In the genomic region with DNA sequence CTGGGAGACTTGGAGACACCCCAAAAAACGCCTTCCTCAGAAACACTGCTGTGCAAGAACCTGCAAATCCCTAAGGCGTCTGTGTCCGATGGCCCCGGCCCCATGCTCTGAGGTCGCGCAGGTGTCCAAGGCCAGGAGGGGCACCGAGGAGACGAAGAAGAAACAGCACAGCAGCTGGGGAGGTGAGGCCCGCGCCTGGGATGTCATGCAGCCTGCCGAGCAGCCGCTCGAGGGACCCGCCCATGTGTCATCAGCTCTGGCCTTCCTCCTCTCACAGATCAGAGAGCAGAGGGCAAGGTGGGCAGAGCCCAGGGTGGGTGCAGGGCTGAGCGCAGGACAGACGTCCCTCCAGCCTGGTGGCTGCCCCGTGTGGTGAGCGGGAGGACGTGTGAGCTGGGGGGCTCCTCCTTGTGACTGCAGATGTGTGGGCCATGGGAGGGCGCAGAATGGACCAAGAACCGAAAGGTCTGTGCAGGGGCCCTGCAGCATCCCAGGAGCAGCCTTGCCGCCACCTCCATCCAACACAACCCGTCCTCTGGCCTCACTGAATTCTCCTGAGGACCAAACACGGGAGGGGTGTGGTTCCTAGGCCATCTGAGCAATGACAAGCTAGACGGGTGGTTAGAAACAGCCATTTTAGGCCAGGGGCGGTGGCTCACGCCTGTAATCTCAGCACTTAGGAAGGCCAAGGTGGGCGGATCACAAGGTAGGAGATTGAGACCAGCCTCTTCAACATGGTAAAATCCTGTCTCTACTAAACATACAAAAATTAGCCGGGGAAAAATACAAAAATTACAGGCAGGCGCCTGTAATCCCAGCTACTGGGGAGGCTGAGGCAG, we compare ENCODE assay signal across 30 cellular contexts. TPM values are rescaled to one million over a fixed set of nuclear protein-coding genes. Genes with fewer than 3 reads are reported as not detected.
"Had no signal": no experiment of that assay in that cellular context is flagged by ENCODE, and none has a peak within 500 bp of the region (broad histone marks: within the 10 kb centered on the region; RNA-seq: fewer than 3 reads in every experiment).

No MANE protein-coding gene starts in this region.

- H3K9ac ChIP-seq: parathyroid adenoma had no signal

- ATAC-seq: activated CD8-positive, alpha-beta T cell treated with anti-CD3 and anti-CD28 coated beads for 36 hours; activated T-cell treated with anti-CD3 and anti-CD28 coated beads, Interleukin-2, amount 50 U/mL, for 4 hours; activated T-helper 17 cell treated with anti-CD3 and anti-CD28 coated beads, Interleukin-2, amount 50 U/mL, for 72 hours; mucosa of descending colon; natural killer cell treated with Interleukin-12 subunit alpha and Interleukin-12 subunit beta and Interleukin-15 and Interleukin-18, amount 100 ng/mL, for 72 hours; psoas muscle; T-helper 17 cell had no signal

- H3K27ac ChIP-seq: breast epithelium, esophagus muscularis mucosa, left ventricle myocardium inferior, parathyroid adenoma, psoas muscle, sigmoid colon, WERI-Rb-1 had no signal

- H3K27me3 ChIP-seq: breast epithelium, esophagus muscularis mucosa, sigmoid colon had no signal

- H3K4me3 ChIP-seq: breast epithelium, esophagus muscularis mucosa, left ventricle myocardium inferior, lung, mucosa of descending colon, psoas muscle, sigmoid colon had no signal

- DNase-seq: activated CD4-positive, alpha-beta T cell treated with anti-CD3 and anti-CD28 coated beads for 1 hour; activated CD4-positive, alpha-beta T cell treated with anti-CD3 and anti-CD28 coated beads, Interleukin-2, amount 10 ng/mL, durations not matched to agents 7 days and 5 days; activated CD8-positive, alpha-beta T cell treated with anti-CD3 and anti-CD28 coated beads for 36 hours; activated gamma-delta T cell treated with Interleukin-2 at 50 U/mL for 16 hours; activated naive CD4-positive, alpha-beta T cell treated with anti-CD3 and anti-CD28 coated beads, Interleukin-2, amount 50 U/mL, for 16 hours; activated T-cell treated with anti-CD3 and anti-CD28 coated beads, Interleukin-2, amount 50 U/mL, for 4 hours; amygdala; foreskin melanocyte; left ventricle myocardium inferior; mucosa of descending colon; psoas muscle; sigmoid colon; small intestine; stimulated activated CD4-positive, alpha-beta T cell treated with anti-CD3 and anti-CD28 coated beads, Interleukin-4, amount 100 ng/mL, for 24 hours; stimulated activated CD8-positive, alpha-beta memory T cell treated with anti-CD3 and anti-CD28 coated beads, Interleukin-4, amount 100 ng/mL, for 48 hours; stimulated activated naive CD8-positive, alpha-beta T cell treated with anti-CD3 and anti-CD28 coated beads, Interleukin-15, amount 100 ng/mL, for 72 hours; substantia nigra; T-helper 17 cell; T1000; WERI-Rb-1 had no signal

- H3K9me3 ChIP-seq: breast epithelium, esophagus muscularis mucosa, left ventricle myocardium inferior, mucosa of descending colon, psoas muscle, sigmoid colon had no signal

- H3K4me1 Mint-ChIP-seq: activated T-helper 17 cell treated with anti-CD3 and anti-CD28 coated beads, Interleukin-2, amount 50 U/mL, for 72 hours; central memory CD8-positive, alpha-beta T cell; stimulated activated naive CD8-positive, alpha-beta T cell treated with anti-CD3 and anti-CD28 coated beads, Interleukin-15, amount 100 ng/mL, for 72 hours had no signal

- H2AFZ ChIP-seq: parathyroid adenoma had no signal

- H3K9me3 Mint-ChIP-seq: activated T-cell treated with anti-CD3 and anti-CD28 coated beads, Interleukin-2, amount 50 U/mL, for 4 hours; activated T-helper 17 cell treated with anti-CD3 and anti-CD28 coated beads, Interleukin-2, amount 50 U/mL, for 72 hours; central memory CD8-positive, alpha-beta T cell; dendritic cell treated with granulocyte-macrophage colony-stimulating factor and Interleukin-4, amounts not matched to agents 40 ng/mL and 50 ng/mL, for 4 days; natural killer cell treated with Interleukin-12 subunit alpha and Interleukin-12 subunit beta and Interleukin-15 and Interleukin-18, amount 100 ng/mL, for 72 hours; stimulated activated memory B cell treated with anti-CD40 and anti-IgM and Interleukin-4, amounts not matched to agents 10 μg/mL and 1 μg/mL and 100 μg/mL, for 72 hours; type B pancreatic cell had no signal

- H3K36me3 Mint-ChIP-seq: natural killer cell treated with Interleukin-12 subunit alpha and Interleukin-12 subunit beta and Interleukin-15 and Interleukin-18, amount 100 ng/mL, for 72 hours; stimulated activated memory B cell treated with anti-CD40 and anti-IgM and Interleukin-4, amounts not matched to agents 10 μg/mL and 1 μg/mL and 100 μg/mL, for 72 hours; type B pancreatic cell had no signal

- H3K36me3 ChIP-seq: breast epithelium, esophagus muscularis mucosa, left ventricle myocardium inferior, sigmoid colon, WERI-Rb-1 had no signal

- H3K27me3 Mint-ChIP-seq: activated CD4-positive, alpha-beta T cell treated with anti-CD3 and anti-CD28 coated beads, Interleukin-2, amount 10 ng/mL, durations not matched to agents 7 days and 5 days; activated CD8-positive, alpha-beta T cell treated with anti-CD3 and anti-CD28 coated beads for 36 hours; activated T-helper 17 cell treated with anti-CD3 and anti-CD28 coated beads, Interleukin-2, amount 50 U/mL, for 72 hours; central memory CD8-positive, alpha-beta T cell; natural killer cell treated with Interleukin-12 subunit alpha and Interleukin-12 subunit beta and Interleukin-15 and Interleukin-18, amount 100 ng/mL, for 72 hours; stimulated activated naive CD8-positive, alpha-beta T cell treated with anti-CD3 and anti-CD28 coated beads, Interleukin-15, amount 100 ng/mL, for 72 hours; T-helper 17 cell; type B pancreatic cell had no signal

- H3K4me3 Mint-ChIP-seq: activated CD4-positive, alpha-beta T cell treated with anti-CD3 and anti-CD28 coated beads, Interleukin-2, amount 10 ng/mL, durations not matched to agents 7 days and 5 days; activated CD8-positive, alpha-beta T cell treated with anti-CD3 and anti-CD28 coated beads for 36 hours; activated T-cell treated with anti-CD3 and anti-CD28 coated beads, Interleukin-2, amount 50 U/mL, for 4 hours; activated T-helper 17 cell treated with anti-CD3 and anti-CD28 coated beads, Interleukin-2, amount 50 U/mL, for 72 hours; central memory CD8-positive, alpha-beta T cell; dendritic cell treated with granulocyte-macrophage colony-stimulating factor and Interleukin-4, amounts not matched to agents 40 ng/mL and 50 ng/mL, for 4 days; natural killer cell treated with Interleukin-12 subunit alpha and Interleukin-12 subunit beta and Interleukin-15 and Interleukin-18, amount 100 ng/mL, for 72 hours; stimulated activated memory B cell treated with anti-CD40 and anti-IgM and Interleukin-4, amounts not matched to agents 10 μg/mL and 1 μg/mL and 100 μg/mL, for 72 hours; stimulated activated naive CD8-positive, alpha-beta T cell treated with anti-CD3 and anti-CD28 coated beads, Interleukin-15, amount 100 ng/mL, for 72 hours; T-helper 17 cell; type B pancreatic cell had no signal

- H3K4me1 ChIP-seq: breast epithelium, parathyroid adenoma, psoas muscle had no signal

- H3K27ac Mint-ChIP-seq: activated CD4-positive, alpha-beta T cell treated with anti-CD3 and anti-CD28 coated beads, Interleukin-2, amount 10 ng/mL, durations not matched to agents 7 days and 5 days; activated CD8-positive, alpha-beta T cell treated with anti-CD3 and anti-CD28 coated beads for 36 hours; activated T-helper 17 cell treated with anti-CD3 and anti-CD28 coated beads, Interleukin-2, amount 50 U/mL, for 72 hours; dendritic cell treated with granulocyte-macrophage colony-stimulating factor and Interleukin-4, amounts not matched to agents 40 ng/mL and 50 ng/mL, for 4 days; natural killer cell treated with Interleukin-12 subunit alpha and Interleukin-12 subunit beta and Interleukin-15 and Interleukin-18, amount 100 ng/mL, for 72 hours; stimulated activated memory B cell treated with anti-CD40 and anti-IgM and Interleukin-4, amounts not matched to agents 10 μg/mL and 1 μg/mL and 100 μg/mL, for 72 hours; type B pancreatic cell had no signal

RNA-seq across cellular contexts. Expression of a gene that starts 13.1 kb away (rescaled TPM):
- total RNA-seq: natural killer cell treated with Interleukin-12 subunit alpha and Interleukin-12 subunit beta and Interleukin-15 and Interleukin-18, amount 100 ng/mL, for 72 hours had no signal
